1 cellular context compared by ENCODE assay signal in the genomic region with DNA sequence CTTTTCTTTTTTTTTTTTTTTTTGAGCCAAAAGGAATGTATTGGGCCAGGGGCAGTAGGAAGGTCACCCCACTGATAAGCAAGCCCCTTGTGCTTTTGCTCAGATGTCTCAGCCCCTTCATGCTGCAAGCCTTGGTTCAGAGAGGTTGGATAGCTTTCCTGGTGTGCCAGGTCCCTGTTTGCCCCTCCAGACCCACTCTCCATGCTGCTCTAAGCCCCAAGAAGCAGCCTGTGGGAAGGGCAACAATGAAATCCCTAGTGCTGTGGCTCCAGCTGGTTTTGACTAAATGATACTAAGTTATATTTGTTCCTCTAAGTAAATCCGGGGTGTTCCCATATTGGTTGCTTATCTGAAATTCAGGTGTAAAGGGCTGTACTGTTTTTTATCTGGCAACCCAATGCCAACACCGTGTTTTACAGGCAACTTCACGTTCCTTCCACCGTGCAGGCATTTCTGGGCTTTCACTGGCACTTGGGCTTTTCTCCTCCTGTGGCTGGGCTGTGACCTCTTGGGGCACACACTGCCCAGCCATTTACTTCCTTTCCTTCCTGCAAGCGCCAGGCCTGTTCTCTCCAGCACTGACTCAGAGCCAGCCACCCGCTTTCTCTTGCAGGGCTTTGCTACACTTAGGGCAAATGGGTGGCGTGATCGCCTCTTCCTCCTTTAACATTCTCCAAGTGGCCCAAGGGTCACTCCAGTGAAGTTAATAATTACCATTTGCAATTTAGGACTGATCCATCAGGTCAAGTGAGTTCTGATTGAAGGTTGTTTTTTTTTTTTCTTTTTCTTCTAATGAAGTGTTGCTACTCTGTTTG.
TF ChIP-seq lines count a peak whose summit lies in the region.

No MANE protein-coding gene starts in this region.

TF ChIP-seq in WTC11, 78 proteins besides CTCF, POLR2A, EP300 and RAD21 (continued from another document):
- TF ChIP-seq PRDM15 (CRISPR knock-in tag; IDR thresholded peaks at IDR 0.05) (no peak), CBFB (CRISPR knock-in tag; IDR thresholded peaks at IDR 0.05; ENCODE audit: low read depth) (no peak), ZSCAN18 (CRISPR knock-in tag; IDR thresholded peaks at IDR 0.05) (no peak), SOX15 (CRISPR knock-in tag; IDR thresholded peaks at IDR 0.05) (no peak), GABPB1 (CRISPR knock-in tag; IDR thresholded peaks at IDR 0.05) (peak; percentile 56; the same call in 1 of the 2 replicates)
- TF ChIP-seq, protein P1, sequence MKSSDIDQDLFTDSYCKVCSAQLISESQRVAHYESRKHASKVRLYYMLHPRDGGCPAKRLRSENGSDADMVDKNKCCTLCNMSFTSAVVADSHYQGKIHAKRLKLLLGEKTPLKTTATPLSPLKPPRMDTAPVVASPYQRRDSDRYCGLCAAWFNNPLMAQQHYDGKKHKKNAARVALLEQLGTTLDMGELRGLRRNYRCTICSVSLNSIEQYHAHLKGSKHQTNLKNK (CRISPR knock-in tag; IDR thresholded peaks at IDR 0.05): no peak
